2 cellular contexts compared by ENCODE assay signal in the genomic region with DNA sequence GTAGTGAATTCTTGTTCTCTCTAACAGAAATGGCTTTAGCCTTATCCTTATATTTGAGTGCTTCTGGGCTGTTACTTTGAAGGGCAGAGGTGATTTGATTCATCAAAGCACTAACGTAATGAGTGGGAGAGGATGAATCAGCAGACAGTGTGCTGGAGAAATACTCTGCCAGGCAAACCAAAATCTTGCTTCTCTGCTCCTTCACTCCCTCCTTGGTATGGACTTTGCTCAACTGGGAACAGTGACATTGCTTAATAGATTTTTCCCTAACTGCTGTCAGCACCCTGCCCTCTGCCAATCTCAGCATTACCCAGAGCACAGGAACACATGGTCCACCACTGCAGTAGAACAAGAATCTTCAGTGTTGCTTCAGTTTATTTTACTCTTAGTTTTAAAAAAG.
A peak's percentile ranks its signal among the peaks of the same experiment; 100 is the strongest.
TF ChIP-seq lines count a peak whose summit lies in the region.

No MANE protein-coding gene starts in this region.

TF ChIP-seq in GM12878, 131 proteins besides CTCF, POLR2A, EP300 and RAD21:
- TF ChIP-seq RUNX3 (IDR thresholded peaks at IDR 0.05; ENCODE audit: low read length) (no peak), JUNB (IDR thresholded peaks at IDR 0.05) (peak; percentile 63)

TF ChIP-seq in HepG2, 621 proteins besides CTCF, POLR2A, EP300 and RAD21 (continues in another document):
- TF ChIP-seq CAMTA2 (CRISPR knock-in tag; IDR thresholded peaks at IDR 0.05; ENCODE audit: borderline replicate concordance) (no peak), MIER3 (CRISPR knock-in tag; IDR thresholded peaks at IDR 0.05; ENCODE audit: borderline replicate concordance) (no peak), ZNF30 (CRISPR knock-in tag; IDR thresholded peaks at IDR 0.05) (no peak), HNF4A (CRISPR knock-in tag; IDR thresholded peaks at IDR 0.05) (peak; percentile 69), CEBPB (IDR thresholded peaks at IDR 0.05; ENCODE audit: borderline replicate concordance, low read depth, low read length) (peak; percentile 53; the same call in 1 of the 2 replicates), MBD4 (IDR thresholded peaks at IDR 0.05; ENCODE audit: borderline replicate concordance, low read length) (no peak), ZNF607 (CRISPR knock-in tag; IDR thresholded peaks at IDR 0.05; ENCODE audit: borderline replicate concordance) (no peak), ZNF746 (CRISPR knock-in tag; IDR thresholded peaks at IDR 0.05) (no peak), ZNF235 (CRISPR knock-in tag; IDR thresholded peaks at IDR 0.05; ENCODE audit: borderline replicate concordance) (no peak), ZNF12 (CRISPR knock-in tag; IDR thresholded peaks at IDR 0.05) (no peak), CHCHD3 (CRISPR knock-in tag; IDR thresholded peaks at IDR 0.05) (no peak), ZNF563 (CRISPR knock-in tag; IDR thresholded peaks at IDR 0.05) (no peak), DMAP1 (CRISPR knock-in tag; IDR thresholded peaks at IDR 0.05) (no peak), IKZF1 (IDR thresholded peaks at IDR 0.05) (no peak), SAFB2 (CRISPR knock-in tag; IDR thresholded peaks at IDR 0.05; ENCODE audit: borderline replicate concordance, low read depth) (no peak), GATAD2A (CRISPR knock-in tag; IDR thresholded peaks at IDR 0.05) (no peak), CCAR2 (optimal IDR thresholded peaks at IDR 0.05; ENCODE audit: low read depth, low read length) (no peak)
- TF ChIP-seq, protein P1, sequence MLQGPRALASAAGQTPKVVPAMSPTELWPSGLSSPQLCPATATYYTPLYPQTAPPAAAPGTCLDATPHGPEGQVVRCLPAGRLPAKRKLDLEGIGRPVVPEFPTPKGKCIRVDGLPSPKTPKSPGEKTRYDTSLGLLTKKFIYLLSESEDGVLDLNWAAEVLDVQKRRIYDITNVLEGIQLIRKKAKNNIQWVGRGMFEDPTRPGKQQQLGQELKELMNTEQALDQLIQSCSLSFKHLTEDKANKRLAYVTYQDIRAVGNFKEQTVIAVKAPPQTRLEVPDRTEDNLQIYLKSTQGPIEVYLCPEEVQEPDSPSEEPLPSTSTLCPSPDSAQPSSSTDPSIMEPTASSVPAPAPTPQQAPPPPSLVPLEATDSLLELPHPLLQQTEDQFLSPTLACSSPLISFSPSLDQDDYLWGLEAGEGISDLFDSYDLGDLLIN (CRISPR knock-in tag; IDR thresholded peaks at IDR 0.05; ENCODE audit: borderline replicate concordance): no peak
- TF ChIP-seq, protein P2, sequence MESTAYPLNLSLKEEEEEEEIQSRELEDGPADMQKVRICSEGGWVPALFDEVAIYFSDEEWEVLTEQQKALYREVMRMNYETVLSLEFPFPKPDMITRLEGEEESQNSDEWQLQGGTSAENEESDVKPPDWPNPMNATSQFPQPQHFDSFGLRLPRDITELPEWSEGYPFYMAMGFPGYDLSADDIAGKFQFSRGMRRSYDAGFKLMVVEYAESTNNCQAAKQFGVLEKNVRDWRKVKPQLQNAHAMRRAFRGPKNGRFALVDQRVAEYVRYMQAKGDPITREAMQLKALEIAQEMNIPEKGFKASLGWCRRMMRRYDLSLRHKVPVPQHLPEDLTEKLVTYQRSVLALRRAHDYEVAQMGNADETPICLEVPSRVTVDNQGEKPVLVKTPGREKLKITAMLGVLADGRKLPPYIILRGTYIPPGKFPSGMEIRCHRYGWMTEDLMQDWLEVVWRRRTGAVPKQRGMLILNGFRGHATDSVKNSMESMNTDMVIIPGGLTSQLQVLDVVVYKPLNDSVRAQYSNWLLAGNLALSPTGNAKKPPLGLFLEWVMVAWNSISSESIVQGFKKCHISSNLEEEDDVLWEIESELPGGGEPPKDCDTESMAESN (CRISPR knock-in tag; conservative IDR thresholded peaks at IDR 0.05): no peak
- TF ChIP-seq, protein P3, sequence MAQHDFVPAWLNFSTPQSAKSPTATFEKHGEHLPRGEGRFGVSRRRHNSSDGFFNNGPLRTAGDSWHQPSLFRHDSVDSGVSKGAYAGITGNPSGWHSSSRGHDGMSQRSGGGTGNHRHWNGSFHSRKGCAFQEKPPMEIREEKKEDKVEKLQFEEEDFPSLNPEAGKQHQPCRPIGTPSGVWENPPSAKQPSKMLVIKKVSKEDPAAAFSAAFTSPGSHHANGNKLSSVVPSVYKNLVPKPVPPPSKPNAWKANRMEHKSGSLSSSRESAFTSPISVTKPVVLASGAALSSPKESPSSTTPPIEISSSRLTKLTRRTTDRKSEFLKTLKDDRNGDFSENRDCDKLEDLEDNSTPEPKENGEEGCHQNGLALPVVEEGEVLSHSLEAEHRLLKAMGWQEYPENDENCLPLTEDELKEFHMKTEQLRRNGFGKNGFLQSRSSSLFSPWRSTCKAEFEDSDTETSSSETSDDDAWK (CRISPR knock-in tag; IDR thresholded peaks at IDR 0.05): no peak
- TF ChIP-seq, protein P4, sequence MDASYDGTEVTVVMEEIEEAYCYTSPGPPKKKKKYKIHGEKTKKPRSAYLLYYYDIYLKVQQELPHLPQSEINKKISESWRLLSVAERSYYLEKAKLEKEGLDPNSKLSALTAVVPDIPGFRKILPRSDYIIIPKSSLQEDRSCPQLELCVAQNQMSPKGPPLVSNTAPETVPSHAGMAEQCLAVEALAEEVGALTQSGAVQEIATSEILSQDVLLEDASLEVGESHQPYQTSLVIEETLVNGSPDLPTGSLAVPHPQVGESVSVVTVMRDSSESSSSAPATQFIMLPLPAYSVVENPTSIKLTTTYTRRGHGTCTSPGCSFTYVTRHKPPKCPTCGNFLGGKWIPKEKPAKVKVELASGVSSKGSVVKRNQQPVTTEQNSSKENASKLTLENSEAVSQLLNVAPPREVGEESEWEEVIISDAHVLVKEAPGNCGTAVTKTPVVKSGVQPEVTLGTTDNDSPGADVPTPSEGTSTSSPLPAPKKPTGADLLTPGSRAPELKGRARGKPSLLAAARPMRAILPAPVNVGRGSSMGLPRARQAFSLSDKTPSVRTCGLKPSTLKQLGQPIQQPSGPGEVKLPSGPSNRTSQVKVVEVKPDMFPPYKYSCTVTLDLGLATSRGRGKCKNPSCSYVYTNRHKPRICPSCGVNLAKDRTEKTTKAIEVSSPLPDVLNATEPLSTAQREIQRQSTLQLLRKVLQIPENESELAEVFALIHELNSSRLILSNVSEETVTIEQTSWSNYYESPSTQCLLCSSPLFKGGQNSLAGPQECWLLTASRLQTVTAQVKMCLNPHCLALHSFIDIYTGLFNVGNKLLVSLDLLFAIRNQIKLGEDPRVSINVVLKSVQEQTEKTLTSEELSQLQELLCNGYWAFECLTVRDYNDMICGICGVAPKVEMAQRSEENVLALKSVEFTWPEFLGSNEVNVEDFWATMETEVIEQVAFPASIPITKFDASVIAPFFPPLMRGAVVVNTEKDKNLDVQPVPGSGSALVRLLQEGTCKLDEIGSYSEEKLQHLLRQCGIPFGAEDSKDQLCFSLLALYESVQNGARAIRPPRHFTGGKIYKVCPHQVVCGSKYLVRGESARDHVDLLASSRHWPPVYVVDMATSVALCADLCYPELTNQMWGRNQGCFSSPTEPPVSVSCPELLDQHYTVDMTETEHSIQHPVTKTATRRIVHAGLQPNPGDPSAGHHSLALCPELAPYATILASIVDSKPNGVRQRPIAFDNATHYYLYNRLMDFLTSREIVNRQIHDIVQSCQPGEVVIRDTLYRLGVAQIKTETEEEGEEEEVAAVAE (CRISPR knock-in tag; IDR thresholded peaks at IDR 0.05; ENCODE audit: borderline replicate concordance): no peak
- TF ChIP-seq, protein P5, sequence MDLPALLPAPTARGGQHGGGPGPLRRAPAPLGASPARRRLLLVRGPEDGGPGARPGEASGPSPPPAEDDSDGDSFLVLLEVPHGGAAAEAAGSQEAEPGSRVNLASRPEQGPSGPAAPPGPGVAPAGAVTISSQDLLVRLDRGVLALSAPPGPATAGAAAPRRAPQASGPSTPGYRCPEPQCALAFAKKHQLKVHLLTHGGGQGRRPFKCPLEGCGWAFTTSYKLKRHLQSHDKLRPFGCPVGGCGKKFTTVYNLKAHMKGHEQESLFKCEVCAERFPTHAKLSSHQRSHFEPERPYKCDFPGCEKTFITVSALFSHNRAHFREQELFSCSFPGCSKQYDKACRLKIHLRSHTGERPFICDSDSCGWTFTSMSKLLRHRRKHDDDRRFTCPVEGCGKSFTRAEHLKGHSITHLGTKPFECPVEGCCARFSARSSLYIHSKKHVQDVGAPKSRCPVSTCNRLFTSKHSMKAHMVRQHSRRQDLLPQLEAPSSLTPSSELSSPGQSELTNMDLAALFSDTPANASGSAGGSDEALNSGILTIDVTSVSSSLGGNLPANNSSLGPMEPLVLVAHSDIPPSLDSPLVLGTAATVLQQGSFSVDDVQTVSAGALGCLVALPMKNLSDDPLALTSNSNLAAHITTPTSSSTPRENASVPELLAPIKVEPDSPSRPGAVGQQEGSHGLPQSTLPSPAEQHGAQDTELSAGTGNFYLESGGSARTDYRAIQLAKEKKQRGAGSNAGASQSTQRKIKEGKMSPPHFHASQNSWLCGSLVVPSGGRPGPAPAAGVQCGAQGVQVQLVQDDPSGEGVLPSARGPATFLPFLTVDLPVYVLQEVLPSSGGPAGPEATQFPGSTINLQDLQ (CRISPR knock-in tag; IDR thresholded peaks at IDR 0.05): no peak
- TF ChIP-seq, protein P6, sequence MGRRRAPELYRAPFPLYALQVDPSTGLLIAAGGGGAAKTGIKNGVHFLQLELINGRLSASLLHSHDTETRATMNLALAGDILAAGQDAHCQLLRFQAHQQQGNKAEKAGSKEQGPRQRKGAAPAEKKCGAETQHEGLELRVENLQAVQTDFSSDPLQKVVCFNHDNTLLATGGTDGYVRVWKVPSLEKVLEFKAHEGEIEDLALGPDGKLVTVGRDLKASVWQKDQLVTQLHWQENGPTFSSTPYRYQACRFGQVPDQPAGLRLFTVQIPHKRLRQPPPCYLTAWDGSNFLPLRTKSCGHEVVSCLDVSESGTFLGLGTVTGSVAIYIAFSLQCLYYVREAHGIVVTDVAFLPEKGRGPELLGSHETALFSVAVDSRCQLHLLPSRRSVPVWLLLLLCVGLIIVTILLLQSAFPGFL (CRISPR knock-in tag; IDR thresholded peaks at IDR 0.05): no peak
- TF ChIP-seq, protein P7, sequence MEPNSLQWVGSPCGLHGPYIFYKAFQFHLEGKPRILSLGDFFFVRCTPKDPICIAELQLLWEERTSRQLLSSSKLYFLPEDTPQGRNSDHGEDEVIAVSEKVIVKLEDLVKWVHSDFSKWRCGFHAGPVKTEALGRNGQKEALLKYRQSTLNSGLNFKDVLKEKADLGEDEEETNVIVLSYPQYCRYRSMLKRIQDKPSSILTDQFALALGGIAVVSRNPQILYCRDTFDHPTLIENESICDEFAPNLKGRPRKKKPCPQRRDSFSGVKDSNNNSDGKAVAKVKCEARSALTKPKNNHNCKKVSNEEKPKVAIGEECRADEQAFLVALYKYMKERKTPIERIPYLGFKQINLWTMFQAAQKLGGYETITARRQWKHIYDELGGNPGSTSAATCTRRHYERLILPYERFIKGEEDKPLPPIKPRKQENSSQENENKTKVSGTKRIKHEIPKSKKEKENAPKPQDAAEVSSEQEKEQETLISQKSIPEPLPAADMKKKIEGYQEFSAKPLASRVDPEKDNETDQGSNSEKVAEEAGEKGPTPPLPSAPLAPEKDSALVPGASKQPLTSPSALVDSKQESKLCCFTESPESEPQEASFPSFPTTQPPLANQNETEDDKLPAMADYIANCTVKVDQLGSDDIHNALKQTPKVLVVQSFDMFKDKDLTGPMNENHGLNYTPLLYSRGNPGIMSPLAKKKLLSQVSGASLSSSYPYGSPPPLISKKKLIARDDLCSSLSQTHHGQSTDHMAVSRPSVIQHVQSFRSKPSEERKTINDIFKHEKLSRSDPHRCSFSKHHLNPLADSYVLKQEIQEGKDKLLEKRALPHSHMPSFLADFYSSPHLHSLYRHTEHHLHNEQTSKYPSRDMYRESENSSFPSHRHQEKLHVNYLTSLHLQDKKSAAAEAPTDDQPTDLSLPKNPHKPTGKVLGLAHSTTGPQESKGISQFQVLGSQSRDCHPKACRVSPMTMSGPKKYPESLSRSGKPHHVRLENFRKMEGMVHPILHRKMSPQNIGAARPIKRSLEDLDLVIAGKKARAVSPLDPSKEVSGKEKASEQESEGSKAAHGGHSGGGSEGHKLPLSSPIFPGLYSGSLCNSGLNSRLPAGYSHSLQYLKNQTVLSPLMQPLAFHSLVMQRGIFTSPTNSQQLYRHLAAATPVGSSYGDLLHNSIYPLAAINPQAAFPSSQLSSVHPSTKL (CRISPR knock-in tag; IDR thresholded peaks at IDR 0.05): 0 out of 2 replicates have a peak, but pooled peaks have one; percentile 39
- TF ChIP-seq, protein P8, sequence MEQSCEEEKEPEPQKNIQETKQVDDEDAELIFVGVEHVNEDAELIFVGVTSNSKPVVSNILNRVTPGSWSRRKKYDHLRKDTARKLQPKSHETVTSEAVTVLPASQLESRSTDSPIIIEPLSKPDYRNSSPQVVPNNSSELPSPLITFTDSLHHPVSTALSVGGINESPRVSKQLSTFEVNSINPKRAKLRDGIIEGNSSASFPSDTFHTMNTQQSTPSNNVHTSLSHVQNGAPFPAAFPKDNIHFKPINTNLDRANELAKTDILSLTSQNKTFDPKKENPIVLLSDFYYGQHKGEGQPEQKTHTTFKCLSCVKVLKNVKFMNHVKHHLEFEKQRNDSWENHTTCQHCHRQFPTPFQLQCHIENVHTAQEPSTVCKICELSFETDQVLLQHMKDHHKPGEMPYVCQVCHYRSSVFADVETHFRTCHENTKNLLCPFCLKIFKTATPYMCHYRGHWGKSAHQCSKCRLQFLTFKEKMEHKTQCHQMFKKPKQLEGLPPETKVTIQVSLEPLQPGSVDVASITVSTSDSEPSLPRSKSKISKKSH (CRISPR knock-in tag; IDR thresholded peaks at IDR 0.05; ENCODE audit: borderline replicate concordance): no peak
- TF ChIP-seq, protein P9, sequence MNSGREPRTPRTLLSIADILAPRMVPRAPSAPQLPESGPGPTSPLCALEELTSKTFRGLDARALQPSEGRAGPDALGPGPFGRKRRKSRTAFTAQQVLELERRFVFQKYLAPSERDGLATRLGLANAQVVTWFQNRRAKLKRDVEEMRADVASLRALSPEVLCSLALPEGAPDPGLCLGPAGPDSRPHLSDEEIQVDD (CRISPR knock-in tag; IDR thresholded peaks at IDR 0.05; ENCODE audit: borderline replicate concordance): no peak
- TF ChIP-seq, protein P10, sequence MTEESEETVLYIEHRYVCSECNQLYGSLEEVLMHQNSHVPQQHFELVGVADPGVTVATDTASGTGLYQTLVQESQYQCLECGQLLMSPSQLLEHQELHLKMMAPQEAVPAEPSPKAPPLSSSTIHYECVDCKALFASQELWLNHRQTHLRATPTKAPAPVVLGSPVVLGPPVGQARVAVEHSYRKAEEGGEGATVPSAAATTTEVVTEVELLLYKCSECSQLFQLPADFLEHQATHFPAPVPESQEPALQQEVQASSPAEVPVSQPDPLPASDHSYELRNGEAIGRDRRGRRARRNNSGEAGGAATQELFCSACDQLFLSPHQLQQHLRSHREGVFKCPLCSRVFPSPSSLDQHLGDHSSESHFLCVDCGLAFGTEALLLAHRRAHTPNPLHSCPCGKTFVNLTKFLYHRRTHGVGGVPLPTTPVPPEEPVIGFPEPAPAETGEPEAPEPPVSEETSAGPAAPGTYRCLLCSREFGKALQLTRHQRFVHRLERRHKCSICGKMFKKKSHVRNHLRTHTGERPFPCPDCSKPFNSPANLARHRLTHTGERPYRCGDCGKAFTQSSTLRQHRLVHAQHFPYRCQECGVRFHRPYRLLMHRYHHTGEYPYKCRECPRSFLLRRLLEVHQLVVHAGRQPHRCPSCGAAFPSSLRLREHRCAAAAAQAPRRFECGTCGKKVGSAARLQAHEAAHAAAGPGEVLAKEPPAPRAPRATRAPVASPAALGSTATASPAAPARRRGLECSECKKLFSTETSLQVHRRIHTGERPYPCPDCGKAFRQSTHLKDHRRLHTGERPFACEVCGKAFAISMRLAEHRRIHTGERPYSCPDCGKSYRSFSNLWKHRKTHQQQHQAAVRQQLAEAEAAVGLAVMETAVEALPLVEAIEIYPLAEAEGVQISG (CRISPR knock-in tag; IDR thresholded peaks at IDR 0.05): no peak
